1 cellular context compared by ENCODE assay signal in the genomic region with DNA sequence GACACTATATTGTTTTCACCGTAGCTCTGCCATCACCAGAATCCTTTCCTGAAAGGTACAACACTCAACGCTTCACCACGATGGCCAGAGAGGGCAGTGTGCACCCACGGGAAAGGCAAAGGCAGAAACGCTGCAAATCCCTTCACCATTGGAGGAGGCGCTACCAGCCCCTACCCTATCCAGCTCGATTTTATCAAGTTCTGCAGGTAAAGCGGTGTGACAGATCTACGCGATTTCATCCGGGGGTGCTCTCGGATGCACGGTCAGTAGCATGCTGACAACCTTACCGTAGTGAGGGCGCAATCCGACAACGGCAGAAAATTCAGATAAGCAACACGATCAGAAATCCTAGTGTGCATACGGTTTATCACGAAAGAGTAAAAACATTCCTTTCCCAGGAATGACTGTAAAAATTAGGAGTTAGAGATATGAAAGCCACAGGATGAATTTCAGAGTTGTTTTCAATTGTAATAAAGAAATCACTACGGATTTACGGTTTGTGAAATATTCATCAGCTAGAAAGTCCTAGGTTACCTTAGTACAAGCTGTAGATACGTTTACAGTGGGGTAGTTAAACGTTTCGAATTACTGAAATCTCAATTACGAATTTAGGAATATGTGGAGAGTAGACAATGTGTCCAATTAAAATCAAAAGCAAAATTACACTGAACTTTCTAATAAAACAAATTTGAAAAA.
TF ChIP-seq lines count a peak whose summit lies in the region.

No MANE protein-coding gene starts in this region.

TF ChIP-seq in K562, 482 proteins besides CTCF, POLR2A, EP300 and RAD21 (continued from another document and continues in another):
- TF ChIP-seq TAF9B (IDR thresholded peaks at IDR 0.05; ENCODE audit: partially characterized antibody) (no peak), RUNX1 (IDR thresholded peaks at IDR 0.05; ENCODE audit: low read depth) (no peak), ZNF23 (CRISPR knock-in tag; IDR thresholded peaks at IDR 0.05) (no peak), ZEB2 (IDR thresholded peaks at IDR 0.05) (peak; percentile 87), SETDB1 (IDR thresholded peaks at IDR 0.05; ENCODE audit: low read length) (no peak), TEAD4 (IDR thresholded peaks at IDR 0.05; ENCODE audit: low read length) (0 out of 2 replicates have a peak, but pooled peaks have one; percentile 26), TEAD4 (CRISPR knock-in tag; IDR thresholded peaks at IDR 0.05; ENCODE audit: borderline replicate concordance) (no peak), SMARCC2 (IDR thresholded peaks at IDR 0.05; ENCODE audit: low read depth) (peak; percentile 38; the same call in 1 of the 2 replicates), ARNT (IDR thresholded peaks at IDR 0.05) (peak in 1 of 2 experiments; percentile 51; a peak in 2 of 4 replicates), ATF1 (CRISPR knock-in tag; IDR thresholded peaks at IDR 0.05) (no peak), ATF1 (tag; IDR thresholded peaks at IDR 0.05) (peak; percentile 13; the same call in 1 of the 2 replicates), ZNF224 (CRISPR knock-in tag; IDR thresholded peaks at IDR 0.05) (no peak), CREM (IDR thresholded peaks at IDR 0.05; ENCODE audit: low read depth) (peak; percentile 79), SMARCA4 (IDR thresholded peaks at IDR 0.05) (peak; percentile 58; the same call in 1 of the 2 replicates), CXXC5 (CRISPR knock-in tag; IDR thresholded peaks at IDR 0.05) (peak; percentile 18), SMARCE1 (IDR thresholded peaks at IDR 0.05) (0 out of 2 replicates have a peak, but pooled peaks have one; percentile 41), CTBP1 (IDR thresholded peaks at IDR 0.05; ENCODE audit: borderline replicate concordance) (peak; percentile 91), ELF1 (tag; IDR thresholded peaks at IDR 0.05) (no peak), BCOR (IDR thresholded peaks at IDR 0.05) (0 out of 2 replicates have a peak, but pooled peaks have one; percentile 36), ZSCAN29 (IDR thresholded peaks at IDR 0.05) (no peak), KAT2B (IDR thresholded peaks at IDR 0.05; ENCODE audit: low read depth, low read length) (no peak), HCFC1 (IDR thresholded peaks at IDR 0.05; ENCODE audit: low read depth, low read length) (peak; percentile 29; the same call in 1 of the 2 replicates), ZNF778 (CRISPR knock-in tag; IDR thresholded peaks at IDR 0.05) (no peak), YY1 (IDR thresholded peaks at IDR 0.05; ENCODE audit: borderline replicate concordance in 1 of 3, control insufficient read depth in 1 of 3, extremely low read depth in 1 of 3, insufficient read depth in 3 of 3, insufficient read length in 1 of 3, insufficient replicate concordance in 2 of 3, low read depth in 1 of 3, low read length in 2 of 3) (peak in 1 of 3 experiments; percentile 15), HDAC1 (IDR thresholded peaks at IDR 0.05) (peak in 1 of 2 experiments; percentile 71; a peak in 1 of 4 replicates), FOXK1 (CRISPR knock-in tag; IDR thresholded peaks at IDR 0.05; ENCODE audit: borderline replicate concordance) (0 out of 2 replicates have a peak, but pooled peaks have one; percentile 29)
- TF ChIP-seq, protein P1, sequence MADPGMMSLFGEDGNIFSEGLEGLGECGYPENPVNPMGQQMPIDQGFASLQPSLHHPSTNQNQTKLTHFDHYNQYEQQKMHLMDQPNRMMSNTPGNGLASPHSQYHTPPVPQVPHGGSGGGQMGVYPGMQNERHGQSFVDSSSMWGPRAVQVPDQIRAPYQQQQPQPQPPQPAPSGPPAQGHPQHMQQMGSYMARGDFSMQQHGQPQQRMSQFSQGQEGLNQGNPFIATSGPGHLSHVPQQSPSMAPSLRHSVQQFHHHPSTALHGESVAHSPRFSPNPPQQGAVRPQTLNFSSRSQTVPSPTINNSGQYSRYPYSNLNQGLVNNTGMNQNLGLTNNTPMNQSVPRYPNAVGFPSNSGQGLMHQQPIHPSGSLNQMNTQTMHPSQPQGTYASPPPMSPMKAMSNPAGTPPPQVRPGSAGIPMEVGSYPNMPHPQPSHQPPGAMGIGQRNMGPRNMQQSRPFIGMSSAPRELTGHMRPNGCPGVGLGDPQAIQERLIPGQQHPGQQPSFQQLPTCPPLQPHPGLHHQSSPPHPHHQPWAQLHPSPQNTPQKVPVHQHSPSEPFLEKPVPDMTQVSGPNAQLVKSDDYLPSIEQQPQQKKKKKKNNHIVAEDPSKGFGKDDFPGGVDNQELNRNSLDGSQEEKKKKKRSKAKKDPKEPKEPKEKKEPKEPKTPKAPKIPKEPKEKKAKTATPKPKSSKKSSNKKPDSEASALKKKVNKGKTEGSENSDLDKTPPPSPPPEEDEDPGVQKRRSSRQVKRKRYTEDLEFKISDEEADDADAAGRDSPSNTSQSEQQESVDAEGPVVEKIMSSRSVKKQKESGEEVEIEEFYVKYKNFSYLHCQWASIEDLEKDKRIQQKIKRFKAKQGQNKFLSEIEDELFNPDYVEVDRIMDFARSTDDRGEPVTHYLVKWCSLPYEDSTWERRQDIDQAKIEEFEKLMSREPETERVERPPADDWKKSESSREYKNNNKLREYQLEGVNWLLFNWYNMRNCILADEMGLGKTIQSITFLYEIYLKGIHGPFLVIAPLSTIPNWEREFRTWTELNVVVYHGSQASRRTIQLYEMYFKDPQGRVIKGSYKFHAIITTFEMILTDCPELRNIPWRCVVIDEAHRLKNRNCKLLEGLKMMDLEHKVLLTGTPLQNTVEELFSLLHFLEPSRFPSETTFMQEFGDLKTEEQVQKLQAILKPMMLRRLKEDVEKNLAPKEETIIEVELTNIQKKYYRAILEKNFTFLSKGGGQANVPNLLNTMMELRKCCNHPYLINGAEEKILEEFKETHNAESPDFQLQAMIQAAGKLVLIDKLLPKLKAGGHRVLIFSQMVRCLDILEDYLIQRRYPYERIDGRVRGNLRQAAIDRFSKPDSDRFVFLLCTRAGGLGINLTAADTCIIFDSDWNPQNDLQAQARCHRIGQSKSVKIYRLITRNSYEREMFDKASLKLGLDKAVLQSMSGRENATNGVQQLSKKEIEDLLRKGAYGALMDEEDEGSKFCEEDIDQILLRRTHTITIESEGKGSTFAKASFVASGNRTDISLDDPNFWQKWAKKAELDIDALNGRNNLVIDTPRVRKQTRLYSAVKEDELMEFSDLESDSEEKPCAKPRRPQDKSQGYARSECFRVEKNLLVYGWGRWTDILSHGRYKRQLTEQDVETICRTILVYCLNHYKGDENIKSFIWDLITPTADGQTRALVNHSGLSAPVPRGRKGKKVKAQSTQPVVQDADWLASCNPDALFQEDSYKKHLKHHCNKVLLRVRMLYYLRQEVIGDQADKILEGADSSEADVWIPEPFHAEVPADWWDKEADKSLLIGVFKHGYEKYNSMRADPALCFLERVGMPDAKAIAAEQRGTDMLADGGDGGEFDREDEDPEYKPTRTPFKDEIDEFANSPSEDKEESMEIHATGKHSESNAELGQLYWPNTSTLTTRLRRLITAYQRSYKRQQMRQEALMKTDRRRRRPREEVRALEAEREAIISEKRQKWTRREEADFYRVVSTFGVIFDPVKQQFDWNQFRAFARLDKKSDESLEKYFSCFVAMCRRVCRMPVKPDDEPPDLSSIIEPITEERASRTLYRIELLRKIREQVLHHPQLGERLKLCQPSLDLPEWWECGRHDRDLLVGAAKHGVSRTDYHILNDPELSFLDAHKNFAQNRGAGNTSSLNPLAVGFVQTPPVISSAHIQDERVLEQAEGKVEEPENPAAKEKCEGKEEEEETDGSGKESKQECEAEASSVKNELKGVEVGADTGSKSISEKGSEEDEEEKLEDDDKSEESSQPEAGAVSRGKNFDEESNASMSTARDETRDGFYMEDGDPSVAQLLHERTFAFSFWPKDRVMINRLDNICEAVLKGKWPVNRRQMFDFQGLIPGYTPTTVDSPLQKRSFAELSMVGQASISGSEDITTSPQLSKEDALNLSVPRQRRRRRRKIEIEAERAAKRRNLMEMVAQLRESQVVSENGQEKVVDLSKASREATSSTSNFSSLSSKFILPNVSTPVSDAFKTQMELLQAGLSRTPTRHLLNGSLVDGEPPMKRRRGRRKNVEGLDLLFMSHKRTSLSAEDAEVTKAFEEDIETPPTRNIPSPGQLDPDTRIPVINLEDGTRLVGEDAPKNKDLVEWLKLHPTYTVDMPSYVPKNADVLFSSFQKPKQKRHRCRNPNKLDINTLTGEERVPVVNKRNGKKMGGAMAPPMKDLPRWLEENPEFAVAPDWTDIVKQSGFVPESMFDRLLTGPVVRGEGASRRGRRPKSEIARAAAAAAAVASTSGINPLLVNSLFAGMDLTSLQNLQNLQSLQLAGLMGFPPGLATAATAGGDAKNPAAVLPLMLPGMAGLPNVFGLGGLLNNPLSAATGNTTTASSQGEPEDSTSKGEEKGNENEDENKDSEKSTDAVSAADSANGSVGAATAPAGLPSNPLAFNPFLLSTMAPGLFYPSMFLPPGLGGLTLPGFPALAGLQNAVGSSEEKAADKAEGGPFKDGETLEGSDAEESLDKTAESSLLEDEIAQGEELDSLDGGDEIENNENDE (IDR thresholded peaks at IDR 0.05; ENCODE audit: low read depth, low read length), result no peak
- TF ChIP-seq, protein P2, sequence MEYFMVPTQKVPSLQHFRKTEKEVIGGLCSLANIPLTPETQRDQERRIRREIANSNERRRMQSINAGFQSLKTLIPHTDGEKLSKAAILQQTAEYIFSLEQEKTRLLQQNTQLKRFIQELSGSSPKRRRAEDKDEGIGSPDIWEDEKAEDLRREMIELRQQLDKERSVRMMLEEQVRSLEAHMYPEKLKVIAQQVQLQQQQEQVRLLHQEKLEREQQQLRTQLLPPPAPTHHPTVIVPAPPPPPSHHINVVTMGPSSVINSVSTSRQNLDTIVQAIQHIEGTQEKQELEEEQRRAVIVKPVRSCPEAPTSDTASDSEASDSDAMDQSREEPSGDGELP (CRISPR knock-in tag; IDR thresholded peaks at IDR 0.05; ENCODE audit: borderline replicate concordance), result peak; percentile 33; the same call in 1 of the 2 replicates
- TF ChIP-seq, protein P3, sequence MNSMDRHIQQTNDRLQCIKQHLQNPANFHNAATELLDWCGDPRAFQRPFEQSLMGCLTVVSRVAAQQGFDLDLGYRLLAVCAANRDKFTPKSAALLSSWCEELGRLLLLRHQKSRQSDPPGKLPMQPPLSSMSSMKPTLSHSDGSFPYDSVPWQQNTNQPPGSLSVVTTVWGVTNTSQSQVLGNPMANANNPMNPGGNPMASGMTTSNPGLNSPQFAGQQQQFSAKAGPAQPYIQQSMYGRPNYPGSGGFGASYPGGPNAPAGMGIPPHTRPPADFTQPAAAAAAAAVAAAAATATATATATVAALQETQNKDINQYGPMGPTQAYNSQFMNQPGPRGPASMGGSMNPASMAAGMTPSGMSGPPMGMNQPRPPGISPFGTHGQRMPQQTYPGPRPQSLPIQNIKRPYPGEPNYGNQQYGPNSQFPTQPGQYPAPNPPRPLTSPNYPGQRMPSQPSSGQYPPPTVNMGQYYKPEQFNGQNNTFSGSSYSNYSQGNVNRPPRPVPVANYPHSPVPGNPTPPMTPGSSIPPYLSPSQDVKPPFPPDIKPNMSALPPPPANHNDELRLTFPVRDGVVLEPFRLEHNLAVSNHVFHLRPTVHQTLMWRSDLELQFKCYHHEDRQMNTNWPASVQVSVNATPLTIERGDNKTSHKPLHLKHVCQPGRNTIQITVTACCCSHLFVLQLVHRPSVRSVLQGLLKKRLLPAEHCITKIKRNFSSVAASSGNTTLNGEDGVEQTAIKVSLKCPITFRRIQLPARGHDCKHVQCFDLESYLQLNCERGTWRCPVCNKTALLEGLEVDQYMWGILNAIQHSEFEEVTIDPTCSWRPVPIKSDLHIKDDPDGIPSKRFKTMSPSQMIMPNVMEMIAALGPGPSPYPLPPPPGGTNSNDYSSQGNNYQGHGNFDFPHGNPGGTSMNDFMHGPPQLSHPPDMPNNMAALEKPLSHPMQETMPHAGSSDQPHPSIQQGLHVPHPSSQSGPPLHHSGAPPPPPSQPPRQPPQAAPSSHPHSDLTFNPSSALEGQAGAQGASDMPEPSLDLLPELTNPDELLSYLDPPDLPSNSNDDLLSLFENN (IDR thresholded peaks at IDR 0.05; ENCODE audit: low read depth in 2 of 2, low read length in 2 of 2), result no peak
- TF ChIP-seq, protein P4, sequence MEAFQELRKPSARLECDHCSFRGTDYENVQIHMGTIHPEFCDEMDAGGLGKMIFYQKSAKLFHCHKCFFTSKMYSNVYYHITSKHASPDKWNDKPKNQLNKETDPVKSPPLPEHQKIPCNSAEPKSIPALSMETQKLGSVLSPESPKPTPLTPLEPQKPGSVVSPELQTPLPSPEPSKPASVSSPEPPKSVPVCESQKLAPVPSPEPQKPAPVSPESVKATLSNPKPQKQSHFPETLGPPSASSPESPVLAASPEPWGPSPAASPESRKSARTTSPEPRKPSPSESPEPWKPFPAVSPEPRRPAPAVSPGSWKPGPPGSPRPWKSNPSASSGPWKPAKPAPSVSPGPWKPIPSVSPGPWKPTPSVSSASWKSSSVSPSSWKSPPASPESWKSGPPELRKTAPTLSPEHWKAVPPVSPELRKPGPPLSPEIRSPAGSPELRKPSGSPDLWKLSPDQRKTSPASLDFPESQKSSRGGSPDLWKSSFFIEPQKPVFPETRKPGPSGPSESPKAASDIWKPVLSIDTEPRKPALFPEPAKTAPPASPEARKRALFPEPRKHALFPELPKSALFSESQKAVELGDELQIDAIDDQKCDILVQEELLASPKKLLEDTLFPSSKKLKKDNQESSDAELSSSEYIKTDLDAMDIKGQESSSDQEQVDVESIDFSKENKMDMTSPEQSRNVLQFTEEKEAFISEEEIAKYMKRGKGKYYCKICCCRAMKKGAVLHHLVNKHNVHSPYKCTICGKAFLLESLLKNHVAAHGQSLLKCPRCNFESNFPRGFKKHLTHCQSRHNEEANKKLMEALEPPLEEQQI (IDR thresholded peaks at IDR 0.05), result 0 out of 2 replicates have a peak, but pooled peaks have one; percentile 27
- TF ChIP-seq, protein P5, sequence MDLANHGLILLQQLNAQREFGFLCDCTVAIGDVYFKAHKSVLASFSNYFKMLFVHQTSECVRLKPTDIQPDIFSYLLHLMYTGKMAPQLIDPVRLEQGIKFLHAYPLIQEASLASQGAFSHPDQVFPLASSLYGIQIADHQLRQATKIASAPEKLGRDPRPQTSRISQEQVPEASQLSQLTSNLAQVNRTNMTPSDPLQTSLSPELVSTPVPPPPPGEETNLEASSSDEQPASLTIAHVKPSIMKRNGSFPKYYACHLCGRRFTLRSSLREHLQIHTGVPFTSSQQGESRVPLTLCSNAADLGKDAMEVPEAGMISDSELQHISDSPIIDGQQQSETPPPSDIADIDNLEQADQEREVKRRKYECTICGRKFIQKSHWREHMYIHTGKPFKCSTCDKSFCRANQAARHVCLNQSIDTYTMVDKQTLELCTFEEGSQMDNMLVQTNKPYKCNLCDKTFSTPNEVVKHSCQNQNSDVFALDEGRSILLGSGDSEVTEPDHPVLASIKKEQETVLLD (IDR thresholded peaks at IDR 0.05), result peak; percentile 70; the same call in 1 of the 2 replicates
- TF ChIP-seq, protein P6, sequence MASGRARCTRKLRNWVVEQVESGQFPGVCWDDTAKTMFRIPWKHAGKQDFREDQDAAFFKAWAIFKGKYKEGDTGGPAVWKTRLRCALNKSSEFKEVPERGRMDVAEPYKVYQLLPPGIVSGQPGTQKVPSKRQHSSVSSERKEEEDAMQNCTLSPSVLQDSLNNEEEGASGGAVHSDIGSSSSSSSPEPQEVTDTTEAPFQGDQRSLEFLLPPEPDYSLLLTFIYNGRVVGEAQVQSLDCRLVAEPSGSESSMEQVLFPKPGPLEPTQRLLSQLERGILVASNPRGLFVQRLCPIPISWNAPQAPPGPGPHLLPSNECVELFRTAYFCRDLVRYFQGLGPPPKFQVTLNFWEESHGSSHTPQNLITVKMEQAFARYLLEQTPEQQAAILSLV (tag; IDR thresholded peaks at IDR 0.05), result no peak
